Comparison of ENCODE assay signal across 25 cellular contexts in the genomic region with DNA sequence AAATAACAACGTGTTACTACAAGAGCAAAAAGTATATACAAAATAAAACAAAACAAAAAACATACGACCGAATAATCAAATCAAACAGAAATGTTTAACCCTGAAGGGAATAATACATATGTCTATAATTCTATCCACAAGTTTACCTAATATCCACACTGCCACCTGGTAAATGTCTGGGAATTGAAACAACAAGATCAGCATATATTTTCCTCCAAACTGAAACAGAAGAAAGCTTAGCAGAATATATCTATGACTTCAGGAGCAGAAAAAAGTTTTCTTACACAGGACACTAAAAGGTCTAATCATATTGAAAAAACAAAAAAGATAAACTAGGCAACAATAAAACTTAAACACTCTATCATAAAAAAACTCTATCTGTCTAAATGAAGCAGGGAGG.
DNase-seq lines count a peak whose midpoint lies in the region; ATAC-seq, FAIRE-seq and TF ChIP-seq lines count a peak whose summit lies in the region.
"Had no signal": no experiment of that assay in that cellular context is flagged by ENCODE, and none has a peak within 500 bp of the region (broad histone marks: within the 10 kb centered on the region; RNA-seq: fewer than 3 reads in every experiment).

No MANE protein-coding gene starts in this region.

- intact Hi-C loops in HepG2 (cut with micrococcal nuclease; ENCODE audit: unreplicated experiment): no loop called here
- intact Hi-C loops in right lobe of liver (cut with DNase I): no loop called here
- intact Hi-C loops in pancreas (cut with DNase I): no loop called here

- H3K9me2 ChIP-seq in hepatocyte (replicated peaks; ENCODE audit: insufficient read depth): no peaks in the 10 kb centered on the region

- in situ Hi-C loops in HepG2 (cut with HindIII; ENCODE audit: extremely low pct_ligation_motif_present, low pct_unique_long_range_greater_than_20kb): no loop called here

- CTCF ChIA-PET in HepG2 (lab: Yijun Ruan, JAX; ENCODE audit: low intra/inter-chr PET ratio, low total read pairs): no interaction called here

- TF ChIP-seq CTCF in HepG2 (CRISPR knock-in tag; IDR thresholded peaks at IDR 0.05): no peak
- no peak for TF ChIP-seq CTCF in right lobe of liver (IDR thresholded peaks at IDR 0.05)
- TF ChIP-seq CTCF in hepatocyte (IDR thresholded peaks at IDR 0.05; ENCODE audit: poor library complexity): no peak
- TF ChIP-seq CTCF in pancreas (IDR thresholded peaks at IDR 0.05): no peak

- peaks cover 83% of the 10 kb centered on the region for H3K9me3 ChIP-seq in HepG2 (ENCODE audit: low read length)
- no peaks in the 10 kb centered on the region for H3K9me3 ChIP-seq in right lobe of liver
- no peaks in the 10 kb centered on the region for H3K9me3 ChIP-seq in hepatocyte (ENCODE audit: low read depth)
- no peaks in the 10 kb centered on the region for H3K9me3 ChIP-seq in pancreas
- H3K9me3 ChIP-seq: BE2C, BLaER1 had no signal

- POLR2A ChIA-PET in HepG2 (lab: Yijun Ruan, JAX): no interaction called here

- no peak overlapping the region for H3K27ac ChIP-seq in HepG2 (ENCODE audit: extremely low read length, insufficient read depth, low read length)
- H3K27ac ChIP-seq in right lobe of liver: no peak overlapping the region
- H3K27ac ChIP-seq in hepatocyte: peak overlapping the region; percentile 12
- H3K27ac ChIP-seq in pancreas: no peak overlapping the region
- H3K27ac ChIP-seq: BLaER1 had no signal

- H3K27me3 ChIP-seq in HepG2 (ENCODE audit: control insufficient read depth in 1 of 2, insufficient read depth in 2 of 2, low read length in 2 of 2): no peaks in the 10 kb centered on the region
- H3K27me3 ChIP-seq in right lobe of liver: no peaks in the 10 kb centered on the region
- no peaks in the 10 kb centered on the region for H3K27me3 ChIP-seq in hepatocyte
- no peaks in the 10 kb centered on the region for H3K27me3 ChIP-seq in pancreas
- H3K27me3 ChIP-seq: BE2C, BLaER1 had no signal

- no peaks in the 10 kb centered on the region for H3K4me1 ChIP-seq in HepG2 (ENCODE audit: insufficient read depth, low read length)
- H3K4me1 ChIP-seq in right lobe of liver: no peaks in the 10 kb centered on the region
- H3K4me1 ChIP-seq in hepatocyte (ENCODE audit: insufficient read depth): peaks cover 4% of the 10 kb centered on the region
- H3K4me1 ChIP-seq in pancreas: no peaks in the 10 kb centered on the region
- H3K4me1 ChIP-seq: BLaER1 had no signal

- FAIRE-seq in HepG2 (lab: Jason Lieb, UNC): no peak
- no peak for FAIRE-seq in pancreas (lab: Jason Lieb, UNC)
- FAIRE-seq: A204.1, GM12878, GM12892, GM18507 had no signal

- no peak overlapping the region for H3K9ac ChIP-seq in HepG2 (ENCODE audit: insufficient read depth, low read depth, low read length)
- H3K9ac ChIP-seq: BLaER1 had no signal

- H3K4me3 ChIP-seq in HepG2 (replicated peaks in 1 of 3; ENCODE audit: insufficient read depth in 1 of 3, low read depth in 2 of 3, low read length in 3 of 3): no peak overlapping the region
- no peak overlapping the region for H3K4me3 ChIP-seq in right lobe of liver
- H3K4me3 ChIP-seq in hepatocyte: no peak overlapping the region
- H3K4me3 ChIP-seq in pancreas: no peak overlapping the region
- H3K4me3 ChIP-seq: BLaER1, GM12878 had no signal

- H3K4me2 ChIP-seq in HepG2 (ENCODE audit: low read depth, low read length) (no peak overlapping the region), hepatocyte (no peak overlapping the region)
- H3K4me2 ChIP-seq: BLaER1 had no signal

- H4K20me1 ChIP-seq in HepG2 (ENCODE audit: insufficient read depth, low read length) (no peaks in the 10 kb centered on the region), hepatocyte (ENCODE audit: insufficient read depth, poor library complexity, severe bottlenecking) (no peaks in the 10 kb centered on the region)
- H4K20me1 ChIP-seq: BLaER1 had no signal

- TF ChIP-seq RAD21 in HepG2 (CRISPR knock-in tag; IDR thresholded peaks at IDR 0.05): no peak

- DNase-seq in HepG2 (ENCODE audit: low spot score): no peak
- no peak for DNase-seq in right lobe of liver
- DNase-seq in hepatocyte (ENCODE audit: low spot score): no peak
- no peak for DNase-seq in stimulated activated naive CD4-positive, alpha-beta T cell (lab: John Stamatoyannopoulos, UW)
- no peak for DNase-seq in pancreas
- DNase-seq: 8988T; ACHN; BE2C; C1 segment of cervical spinal cord; CD4-positive, alpha-beta memory T cell; CD4-positive, CD25-positive, alpha-beta regulatory T cell; CD8-positive, alpha-beta memory T cell; COR-L47; DMS 273 treated with DMSO at 0.1 percent for 48 hours; DMS153; DMS53; DMS79; DND-41; EL; GDM1 had no signal

- ATAC-seq in HepG2 (no peak), right lobe of liver (no peak), pancreas (no peak)
- ATAC-seq: GM12878 had no signal

- H3K36me3 ChIP-seq in HepG2 (replicated peaks in 1 of 2; ENCODE audit: control insufficient read depth in 1 of 2, insufficient read depth in 2 of 2, low read length in 2 of 2) (no peaks in the 10 kb centered on the region), right lobe of liver (no peaks in the 10 kb centered on the region), hepatocyte (replicated peaks; ENCODE audit: insufficient read depth, low read depth) (no peaks in the 10 kb centered on the region), pancreas (no peaks in the 10 kb centered on the region)
- H3K36me3 ChIP-seq: BE2C, BLaER1 had no signal

- BruUV-seq in HepG2 (replicated peaks; lab: Mats Ljungman, UMichigan): no TSS peak

- no peak for TF ChIP-seq POLR2A in HepG2 (IDR thresholded peaks at IDR 0.05; ENCODE audit: insufficient read depth in 1 of 2, low read depth in 2 of 2, low read length in 2 of 2)
- no peak for TF ChIP-seq POLR2A in right lobe of liver (IDR thresholded peaks at IDR 0.05)

- TF ChIP-seq EP300 in HepG2 (IDR thresholded peaks at IDR 0.05; ENCODE audit: low read depth in 2 of 2, low read length in 2 of 2): no peak
- no peak for TF ChIP-seq EP300 in HepG2 (CRISPR knock-in tag; IDR thresholded peaks at IDR 0.05; ENCODE audit: borderline replicate concordance)

- H2AFZ ChIP-seq in HepG2 (ENCODE audit: low read length): no peak overlapping the region
- H2AFZ ChIP-seq in hepatocyte: no peak overlapping the region

- 2% methylated on average over 3 of the region's 3 CpGs for WGBS in HepG2 (ENCODE audit: low lambda C conversion rate)
- 51% methylated on average over 3 of the region's 3 CpGs for WGBS in right lobe of liver (ENCODE audit: insufficient coverage, low coverage, low lambda C conversion rate, missing lambda C conversion rate)
- WGBS in hepatocyte (ENCODE audit: low lambda C conversion rate, missing lambda C conversion rate): 70% methylated on average over 3 of the region's 3 CpGs
- 50 to 63% methylated on average over 3 of the region's 3 CpGs for WGBS in pancreas, 2 donors

- H3K79me2 ChIP-seq in HepG2 (ENCODE audit: insufficient read depth, low read length) (no peaks in the 10 kb centered on the region), hepatocyte (no peaks in the 10 kb centered on the region)

TF ChIP-seq in HepG2, 621 proteins besides CTCF, POLR2A, EP300 and RAD21:
- TF ChIP-seq SKI (IDR thresholded peaks at IDR 0.05; ENCODE audit: partially characterized antibody): no peak
- peak; percentile 32; the same call in 1 of the 2 replicates for TF ChIP-seq MAFF (IDR thresholded peaks at IDR 0.05; ENCODE audit: low read depth, low read length)
- no peak for TF ChIP-seq RORA (CRISPR knock-in tag; IDR thresholded peaks at IDR 0.05)
- TF ChIP-seq MAFK (conservative IDR thresholded peaks at IDR 0.05 in 1 of 2, IDR thresholded peaks at IDR 0.05 in 1 of 2; ENCODE audit: low read length in 2 of 2): peak; percentile 51 to 65
